24 cellular contexts compared by ENCODE assay signal in genomic region chr5:31023105-31023504, GRCh38.
A peak's percentile ranks its signal among the peaks of the same experiment; 100 is the strongest.
DNase-seq lines count a peak whose midpoint lies in the region; ATAC-seq and TF ChIP-seq lines count a peak whose summit lies in the region.
"Had no signal": no experiment of that assay in that cellular context is flagged by ENCODE, and none has a peak within 500 bp of the region (broad histone marks: within the 10 kb centered on the region; RNA-seq: fewer than 3 reads in every experiment).

No MANE protein-coding gene starts in this region.

- peaks cover 43% of the 10 kb centered on the region for H3K4me1 Mint-ChIP-seq in osteocyte (ENCODE audit: unreplicated experiment)
- H3K4me1 Mint-ChIP-seq: naive thymus-derived CD8-positive, alpha-beta T cell had no signal

- DNase-seq in EH (ENCODE audit: low read depth) (peak; percentile 38), RWPE2 (ENCODE audit: low spot score) (no peak), epithelial cell of esophagus (ENCODE audit: low read depth) (peak; percentile 75), osteocyte (ENCODE audit: extremely low spot score, unreplicated experiment) (no peak), NCI-H1048 (lab: John Stamatoyannopoulos, UW) (no peak), T-helper 2 cell (no peak)
- DNase-seq: activated CD4-positive, CD25-positive, alpha-beta regulatory T cell treated with anti-CD3 and anti-CD28 coated beads, Interleukin-2, amount 50 U/mL, for 72 hours; activated T-cell treated with anti-CD3 and anti-CD28 coated beads, Interleukin-2, amount 50 U/mL, for 24 hours; adrenal gland; CD4-positive, alpha-beta T cell; central memory CD4-positive, alpha-beta T cell; Karpas-422; left colon; naive thymus-derived CD8-positive, alpha-beta T cell; NCI-H1092 treated with DMSO at 0.1 percent for 48 hours; NCI-H2029 treated with DMSO at 0.1 percent for 48 hours; NCI-H446; SIG-M5; sigmoid colon; stimulated activated CD4-positive, alpha-beta T cell treated with anti-CD3 and anti-CD28 coated beads, Interleukin-15, amount 100 ng/mL, for 24 hours; upper lobe of left lung had no signal

- H3K36me3 Mint-ChIP-seq in osteocyte (ENCODE audit: unreplicated experiment), result no peaks in the 10 kb centered on the region

- H3K27ac ChIP-seq in RWPE2 (ENCODE audit: poor library complexity, severe bottlenecking), result no peak overlapping the region
- H3K27ac ChIP-seq: adrenal gland, sigmoid colon, upper lobe of left lung had no signal

- ATAC-seq in RWPE2 (ENCODE audit: low read depth), result peak; percentile 42; the same call in 2 of the 3 replicates
- no peak for ATAC-seq in GM21390 (IDR thresholded peaks at IDR 0.05; ENCODE audit: unreplicated experiment)
- ATAC-seq: GM12878; HCT116; left colon; naive thymus-derived CD8-positive, alpha-beta T cell had no signal

- no peaks in the 10 kb centered on the region for H3K27me3 Mint-ChIP-seq in osteocyte (ENCODE audit: unreplicated experiment)
- H3K27me3 Mint-ChIP-seq: activated T-cell treated with anti-CD3 and anti-CD28 coated beads, Interleukin-2, amount 50 U/mL, for 24 hours; CD4-positive, alpha-beta T cell; naive thymus-derived CD8-positive, alpha-beta T cell had no signal

- peak overlapping the region; percentile 72 for H3K27ac Mint-ChIP-seq in osteocyte (ENCODE audit: unreplicated experiment)
- H3K27ac Mint-ChIP-seq: activated T-cell treated with anti-CD3 and anti-CD28 coated beads, Interleukin-2, amount 50 U/mL, for 24 hours; CD4-positive, alpha-beta T cell; naive thymus-derived CD8-positive, alpha-beta T cell had no signal

- no peaks in the 10 kb centered on the region for H3K27me3 ChIP-seq in RWPE2 (ENCODE audit: insufficient read depth, poor library complexity, severe bottlenecking)
- H3K27me3 ChIP-seq: adrenal gland, sigmoid colon, upper lobe of left lung had no signal

- H3K4me3 ChIP-seq in RWPE2 (ENCODE audit: severe bottlenecking) (no peak overlapping the region), epithelial cell of esophagus (ENCODE audit: low read length) (no peak overlapping the region)
- H3K4me3 ChIP-seq: adrenal gland, GM12878, sigmoid colon, upper lobe of left lung had no signal

- H3K36me3 ChIP-seq in RWPE2 (ENCODE audit: low read depth), result no peaks in the 10 kb centered on the region
- H3K36me3 ChIP-seq: adrenal gland, sigmoid colon, upper lobe of left lung had no signal

- no peak overlapping the region for H3K4me3 Mint-ChIP-seq in osteocyte (ENCODE audit: unreplicated experiment)
- H3K4me3 Mint-ChIP-seq: activated T-cell treated with anti-CD3 and anti-CD28 coated beads, Interleukin-2, amount 50 U/mL, for 24 hours; CD4-positive, alpha-beta T cell; naive thymus-derived CD8-positive, alpha-beta T cell had no signal

- H3K9me3 Mint-ChIP-seq in osteocyte (ENCODE audit: unreplicated experiment), result no peaks in the 10 kb centered on the region

- no peak for TF ChIP-seq CTCF in RWPE2 (IDR thresholded peaks at IDR 0.05; ENCODE audit: poor library complexity, severe bottlenecking)
- TF ChIP-seq CTCF in epithelial cell of esophagus (IDR thresholded peaks at IDR 0.05; ENCODE audit: insufficient read depth, low read depth, low read length, missing control alignments), result no peak
- TF ChIP-seq CTCF in osteocyte (IDR thresholded peaks at IDR 0.05), result no peak

- H3K4me1 ChIP-seq in RWPE2 (ENCODE audit: insufficient read depth, poor library complexity, severe bottlenecking), result no peaks in the 10 kb centered on the region
- H3K4me1 ChIP-seq: adrenal gland, sigmoid colon, upper lobe of left lung had no signal

- no peaks in the 10 kb centered on the region for H3K9me3 ChIP-seq in RWPE2 (ENCODE audit: severe bottlenecking)
- H3K9me3 ChIP-seq: adrenal gland, sigmoid colon, upper lobe of left lung had no signal

Comparison
In these comparisons a context has a peak if more than half of its experiments do, and no peak if none do; other contexts are left out.
1. DNase-seq: peak in EH (single experiment) and epithelial cell of esophagus (single experiment); none in RWPE2 (single experiment), osteocyte (single experiment), NCI-H1048 (single experiment) and T-helper 2 cell (0 of 5).